20 cellular contexts compared by ENCODE assay signal in the genomic region with DNA sequence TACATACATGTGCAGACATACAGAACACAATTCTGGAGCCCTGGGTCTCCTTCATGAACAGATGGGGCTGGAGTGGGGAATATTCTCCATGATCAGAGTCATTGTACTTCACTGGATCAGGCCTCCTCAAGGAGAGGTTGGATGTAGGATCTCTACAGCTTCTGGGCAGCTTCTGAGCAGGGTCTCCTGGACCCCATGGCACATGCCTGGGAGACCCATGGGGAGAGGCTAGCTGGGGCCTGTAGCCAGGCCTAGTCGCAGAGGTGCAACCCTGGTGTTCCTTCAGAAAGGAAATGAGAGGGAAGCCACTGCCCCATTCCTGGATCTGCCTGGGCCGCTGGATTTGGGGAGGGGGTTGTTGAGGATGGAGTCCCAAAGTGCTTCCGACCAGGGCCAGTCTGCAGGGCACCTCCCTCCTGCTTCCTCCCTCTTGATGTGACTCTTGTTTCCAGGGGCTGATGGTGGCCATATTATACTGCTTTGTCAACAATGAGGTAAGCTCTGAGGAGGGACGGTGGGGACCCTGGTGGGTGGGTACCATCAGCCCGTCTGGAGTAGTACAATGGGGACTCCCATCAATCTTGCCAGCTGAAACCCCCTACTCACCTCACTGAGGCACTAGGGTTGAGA. TPM values are rescaled to one million over a fixed set of nuclear protein-coding genes. Genes with fewer than 3 reads are reported as not detected.
DNase-seq lines count a peak whose midpoint lies in the region; ATAC-seq and TF ChIP-seq lines count a peak whose summit lies in the region.
"Had no signal": no experiment of that assay in that cellular context is flagged by ENCODE, and none has a peak within 500 bp of the region (broad histone marks: within the 10 kb centered on the region; RNA-seq: fewer than 3 reads in every experiment).

No MANE protein-coding gene starts in this region.

- TF ChIP-seq CTCF in natural killer cell (IDR thresholded peaks at IDR 0.05): no peak
- no peak for TF ChIP-seq CTCF in coronary artery (IDR thresholded peaks at IDR 0.05)
- no peak for TF ChIP-seq CTCF in type B pancreatic cell (conservative IDR thresholded peaks at IDR 0.05)

- H3K27ac Mint-ChIP-seq in natural killer cell (no peak overlapping the region), type B pancreatic cell (no peak overlapping the region)
- no peak overlapping the region for H3K27ac Mint-ChIP-seq in natural killer cell treated with Interleukin-12 subunit alpha and Interleukin-12 subunit beta and Interleukin-15 and Interleukin-18, amount 100 ng/mL, for 72 hours
- H3K27ac Mint-ChIP-seq: CD14-positive monocyte; CD4-positive, alpha-beta memory T cell; HFFc6 had no signal

- ATAC-seq in natural killer cell: no peak
- ATAC-seq in natural killer cell treated with Interleukin-12 subunit alpha and Interleukin-12 subunit beta and Interleukin-15 and Interleukin-18, amount 100 ng/mL, for 72 hours: no peak
- ATAC-seq: HCT116 had no signal

- H3K4me1 Mint-ChIP-seq in natural killer cell (no peaks in the 10 kb centered on the region), type B pancreatic cell (ENCODE audit: unreplicated experiment) (peaks cover under 1% of the 10 kb centered on the region)
- peaks cover 0 to 5% of the 10 kb centered on the region in 2 donors for H3K4me1 Mint-ChIP-seq in natural killer cell treated with Interleukin-12 subunit alpha and Interleukin-12 subunit beta and Interleukin-15 and Interleukin-18, amount 100 ng/mL, for 72 hours (ENCODE audit: low read depth in 2 of 2)
- H3K4me1 Mint-ChIP-seq: CD14-positive monocyte; CD4-positive, alpha-beta memory T cell had no signal

- intact Hi-C loops in natural killer cell (cut with micrococcal nuclease): no loop called here

- DNase-seq in natural killer cell: peak; percentile 1
- DNase-seq in natural killer cell treated with Interleukin-12 subunit alpha and Interleukin-12 subunit beta and Interleukin-15 and Interleukin-18, amount 100 ng/mL, for 72 hours (ENCODE audit: low spot score): no peak
- peak; percentile 61 for DNase-seq in coronary artery (ENCODE audit: low spot score)
- peak; percentile 43 for DNase-seq in type B pancreatic cell (ENCODE audit: extremely low spot score, unreplicated experiment)
- DNase-seq in UCSD-AML1 (lab: John Stamatoyannopoulos, UW; ENCODE audit: unreplicated experiment): no peak
- DNase-seq in GM19240 (ENCODE audit: insufficient read length, low spot score): no peak
- no peak for DNase-seq in mesenteric fat pad (ENCODE audit: low spot score)
- DNase-seq: 8988T; CD4-positive, alpha-beta memory T cell; DMS153; DMS79; GDM1; HFFc6; IMR-90 had no signal

- no peaks in the 10 kb centered on the region for H3K36me3 Mint-ChIP-seq in natural killer cell
- H3K36me3 Mint-ChIP-seq in natural killer cell treated with Interleukin-12 subunit alpha and Interleukin-12 subunit beta and Interleukin-15 and Interleukin-18, amount 100 ng/mL, for 72 hours: no peaks in the 10 kb centered on the region
- H3K36me3 Mint-ChIP-seq in type B pancreatic cell: no peaks in the 10 kb centered on the region
- H3K36me3 Mint-ChIP-seq: CD14-positive monocyte; CD4-positive, alpha-beta memory T cell had no signal

- H3K9me3 Mint-ChIP-seq in natural killer cell (no peaks in the 10 kb centered on the region), type B pancreatic cell (no peaks in the 10 kb centered on the region)
- H3K9me3 Mint-ChIP-seq in natural killer cell treated with Interleukin-12 subunit alpha and Interleukin-12 subunit beta and Interleukin-15 and Interleukin-18, amount 100 ng/mL, for 72 hours: no peaks in the 10 kb centered on the region
- H3K9me3 Mint-ChIP-seq: CD4-positive, alpha-beta memory T cell; HFFc6 had no signal

- H3K27me3 Mint-ChIP-seq in natural killer cell (ENCODE audit: low read depth in 2 of 2) (no peaks in the 10 kb centered on the region), type B pancreatic cell (peaks cover 4% of the 10 kb centered on the region)
- peaks cover 0 to under 1% of the 10 kb centered on the region in 2 donors for H3K27me3 Mint-ChIP-seq in natural killer cell treated with Interleukin-12 subunit alpha and Interleukin-12 subunit beta and Interleukin-15 and Interleukin-18, amount 100 ng/mL, for 72 hours

- H3K27ac ChIP-seq in coronary artery: no peak overlapping the region
- H3K27ac ChIP-seq: BLaER1 had no signal

- H3K4me3 ChIP-seq in coronary artery: no peak overlapping the region
- H3K4me3 ChIP-seq: BLaER1 had no signal

- no peak overlapping the region for H3K4me3 Mint-ChIP-seq in natural killer cell
- no peak overlapping the region for H3K4me3 Mint-ChIP-seq in natural killer cell treated with Interleukin-12 subunit alpha and Interleukin-12 subunit beta and Interleukin-15 and Interleukin-18, amount 100 ng/mL, for 72 hours
- H3K4me3 Mint-ChIP-seq in type B pancreatic cell: no peak overlapping the region
- H3K4me3 Mint-ChIP-seq: CD14-positive monocyte; CD4-positive, alpha-beta memory T cell; HFFc6 had no signal

RNA-seq across cellular contexts. Expression of a gene that starts 31.8 kb away (rescaled TPM):
- 1 to 10 TPM; 2.2 to 6.5 (median 3.0) TPM for total RNA-seq in natural killer cell
- total RNA-seq in natural killer cell treated with Interleukin-12 subunit alpha and Interleukin-12 subunit beta and Interleukin-15 and Interleukin-18, amount 100 ng/mL, for 72 hours: not detected
- 1.6 and 4.3 TPM in 2 replicates for total RNA-seq in type B pancreatic cell (ENCODE audit: low replicate concordance)
- not detected for total RNA-seq in mesenteric fat pad
- total RNA-seq: A673; CD4-positive, alpha-beta memory T cell; Daoy; H4; HFFc6; IMR-90 had no signal

RNA-seq across cellular contexts. Expression of a gene that starts 34.6 kb away (rescaled TPM):
- 10 to 100 TPM; 11.3 to 13.1 (median 11.5) TPM for total RNA-seq in natural killer cell
- total RNA-seq in natural killer cell treated with Interleukin-12 subunit alpha and Interleukin-12 subunit beta and Interleukin-15 and Interleukin-18, amount 100 ng/mL, for 72 hours: 1 to 10 TPM; 3.5 to 5.2 TPM
- 13.3 and 15.0 TPM in 2 replicates for total RNA-seq in type B pancreatic cell (ENCODE audit: low replicate concordance)
- 11.2 TPM for total RNA-seq in mesenteric fat pad

Comparison
In these comparisons a context has a peak if more than half of its experiments do, and no peak if none do; other contexts are left out.
1. DNase-seq: peak in natural killer cell (single experiment), coronary artery (single experiment) and type B pancreatic cell (single experiment); none in natural killer cell treated with Interleukin-12 subunit alpha and Interleukin-12 subunit beta and Interleukin-15 and Interleukin-18, amount 100 ng/mL, for 72 hours (single experiment), UCSD-AML1 (single experiment), GM19240 (single experiment) and mesenteric fat pad (single experiment).